In the genomic region with DNA sequence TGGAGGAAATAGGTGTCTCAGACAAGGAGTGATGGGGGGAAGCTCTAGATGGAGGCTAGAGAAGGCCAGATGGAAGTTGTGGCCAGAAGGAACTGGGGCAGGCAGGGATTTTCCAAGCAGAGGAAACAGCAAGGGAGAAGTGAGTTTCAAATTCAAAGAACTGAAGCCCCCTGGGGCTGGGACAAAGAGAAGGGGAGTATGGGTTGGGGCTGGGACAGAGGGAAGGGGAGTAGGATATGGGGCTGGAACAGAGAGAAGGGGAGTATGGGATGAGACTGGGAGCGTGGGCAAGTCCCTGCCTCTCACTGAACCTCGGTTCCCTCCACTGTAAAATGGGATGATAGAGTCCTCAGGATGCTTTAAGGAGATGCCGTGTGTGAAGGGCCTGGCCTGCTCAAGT, we compare ENCODE assay signal across 20 cellular contexts. TPM values are rescaled to one million over a fixed set of nuclear protein-coding genes. Genes with fewer than 3 reads are reported as not detected.
A peak's percentile ranks its signal among the peaks of the same experiment; 100 is the strongest.
DNase-seq lines count a peak whose midpoint lies in the region; ATAC-seq and TF ChIP-seq lines count a peak whose summit lies in the region.
"Had no signal": no experiment of that assay in that cellular context is flagged by ENCODE, and none has a peak within 500 bp of the region (broad histone marks: within the 10 kb centered on the region; RNA-seq: fewer than 3 reads in every experiment).

No MANE protein-coding gene starts in this region.

- H3K27me3 ChIP-seq in colonic mucosa, result no peaks in the 10 kb centered on the region
- H3K27me3 ChIP-seq: dorsolateral prefrontal cortex, heart left ventricle, uterus had no signal

- H3K9me3 ChIP-seq in T-helper 17 cell (ENCODE audit: control insufficient read depth, low read length, poor library complexity, severe bottlenecking), result no peaks in the 10 kb centered on the region
- no peaks in the 10 kb centered on the region for H3K9me3 ChIP-seq in colonic mucosa
- H3K9me3 ChIP-seq: heart left ventricle, prostate gland, SK-N-SH, uterus had no signal

- peaks cover 24% of the 10 kb centered on the region for H3K4me1 Mint-ChIP-seq in activated T-cell treated with anti-CD3 and anti-CD28 coated beads, Interleukin-2, amount 50 U/mL, for 4 hours (ENCODE audit: low read depth)
- peaks cover 19% of the 10 kb centered on the region for H3K4me1 Mint-ChIP-seq in T-helper 17 cell
- peaks cover 26% of the 10 kb centered on the region for H3K4me1 Mint-ChIP-seq in endothelial cell (ENCODE audit: unreplicated experiment)
- H3K4me1 Mint-ChIP-seq in osteocyte (ENCODE audit: unreplicated experiment), result peaks cover 22% of the 10 kb centered on the region

- H3K27ac Mint-ChIP-seq in T-helper 17 cell, result no peak overlapping the region
- H3K27ac Mint-ChIP-seq in endothelial cell (ENCODE audit: unreplicated experiment), result peak overlapping the region; percentile 74
- peak overlapping the region; percentile 98 for H3K27ac Mint-ChIP-seq in osteocyte (ENCODE audit: unreplicated experiment)

- H3K9me3 Mint-ChIP-seq in activated T-cell treated with anti-CD3 and anti-CD28 coated beads, Interleukin-2, amount 50 U/mL, for 4 hours, result no peaks in the 10 kb centered on the region
- no peaks in the 10 kb centered on the region for H3K9me3 Mint-ChIP-seq in endothelial cell (ENCODE audit: unreplicated experiment)
- no peaks in the 10 kb centered on the region for H3K9me3 Mint-ChIP-seq in osteocyte (ENCODE audit: unreplicated experiment)

- H3K27ac ChIP-seq in colonic mucosa, result no peak overlapping the region

- no peak overlapping the region for H3K4me3 ChIP-seq in colonic mucosa
- H3K4me3 ChIP-seq: prostate gland had no signal

- no peak for DNase-seq in activated T-cell treated with anti-CD3 and anti-CD28 coated beads, Interleukin-2, amount 50 U/mL, for 4 hours
- no peak for DNase-seq in activated T-cell treated with anti-CD3 and anti-CD28 coated beads, Interleukin-2, amount 50 U/mL, for 1 hour
- DNase-seq in T-helper 17 cell (no peak), endothelial cell (ENCODE audit: low spot score) (no peak), osteocyte (ENCODE audit: extremely low spot score, unreplicated experiment) (no peak), colonic mucosa (no peak), NCI-H2081 (lab: John Stamatoyannopoulos, UW) (no peak)
- DNase-seq: COR-L47; dorsolateral prefrontal cortex; GM23248; heart left ventricle; left cardiac atrium; NCI-H187 treated with DMSO at 0.1 percent for 48 hours; NCI-H526; SK-N-SH; stimulated activated naive CD4-positive, alpha-beta T cell; uterus had no signal

- intact Hi-C loops in colonic mucosa (cut with DNase I), result no loop called here

- peak overlapping the region; percentile 62 for H3K4me3 Mint-ChIP-seq in activated T-cell treated with anti-CD3 and anti-CD28 coated beads, Interleukin-2, amount 50 U/mL, for 4 hours
- H3K4me3 Mint-ChIP-seq in T-helper 17 cell (peak overlapping the region; percentile 65), endothelial cell (ENCODE audit: unreplicated experiment) (peak overlapping the region; percentile 81), osteocyte (ENCODE audit: unreplicated experiment) (no peak overlapping the region)

- peaks cover 8% of the 10 kb centered on the region for H3K4me1 ChIP-seq in colonic mucosa

- H3K36me3 Mint-ChIP-seq in activated T-cell treated with anti-CD3 and anti-CD28 coated beads, Interleukin-2, amount 50 U/mL, for 4 hours (ENCODE audit: insufficient read depth), result peaks cover 4% of the 10 kb centered on the region
- H3K36me3 Mint-ChIP-seq in T-helper 17 cell (ENCODE audit: low read depth) (no peaks in the 10 kb centered on the region), endothelial cell (ENCODE audit: low read depth, unreplicated experiment) (peaks cover 17% of the 10 kb centered on the region), osteocyte (ENCODE audit: unreplicated experiment) (peaks cover 5% of the 10 kb centered on the region)

- TF ChIP-seq CTCF in endothelial cell (IDR thresholded peaks at IDR 0.05; ENCODE audit: unreplicated experiment), result no peak
- TF ChIP-seq CTCF in osteocyte (IDR thresholded peaks at IDR 0.05), result no peak
- no peak for TF ChIP-seq CTCF in colonic mucosa (IDR thresholded peaks at IDR 0.05)

- H3K36me3 ChIP-seq in colonic mucosa, result no peaks in the 10 kb centered on the region
- H3K36me3 ChIP-seq: prostate gland, uterus had no signal

- H3K9ac ChIP-seq in colonic mucosa (ENCODE audit: low read depth in 2 of 2, low read length in 2 of 2), result no peak overlapping the region
- H3K9ac ChIP-seq: SK-N-SH had no signal

- no peaks in the 10 kb centered on the region for H3K27me3 Mint-ChIP-seq in activated T-cell treated with anti-CD3 and anti-CD28 coated beads, Interleukin-2, amount 50 U/mL, for 4 hours (ENCODE audit: low read depth)
- H3K27me3 Mint-ChIP-seq in T-helper 17 cell, result no peaks in the 10 kb centered on the region
- peaks cover 19% of the 10 kb centered on the region for H3K27me3 Mint-ChIP-seq in endothelial cell (ENCODE audit: unreplicated experiment)
- no peaks in the 10 kb centered on the region for H3K27me3 Mint-ChIP-seq in osteocyte (ENCODE audit: unreplicated experiment)

- ATAC-seq in activated T-cell treated with anti-CD3 and anti-CD28 coated beads, Interleukin-2, amount 50 U/mL, for 4 hours, result no peak
- no peak for ATAC-seq in T-helper 17 cell
- no peak for ATAC-seq in HG03457 (IDR thresholded peaks at IDR 0.05; ENCODE audit: unreplicated experiment)
- ATAC-seq: heart left ventricle, left cardiac atrium, Panc1 had no signal

RNA-seq across cellular contexts. Expression of a gene that starts 1.9 kb away (rescaled TPM):
- total RNA-seq in activated T-cell treated with anti-CD3 and anti-CD28 coated beads, Interleukin-2, amount 50 U/mL, for 4 hours, result 10 to 100 TPM; 68.6 to 77.9 (median 75.1) TPM
- total RNA-seq in T-helper 17 cell (10 to 100 TPM; 67.2 to 68.7 TPM), endothelial cell (ENCODE audit: unreplicated experiment) (95.5 TPM), osteocyte (62.0 and 65.8 TPM in 2 replicates), colonic mucosa (10 to 100 TPM; 58.2 to 73.6 TPM)

RNA-seq across cellular contexts. Expression of a gene that starts 19.1 kb away (rescaled TPM):
- total RNA-seq in activated T-cell treated with anti-CD3 and anti-CD28 coated beads, Interleukin-2, amount 50 U/mL, for 4 hours, result 1 to 10 TPM; 1.4 to 1.9 (median 1.4) TPM
- total RNA-seq in T-helper 17 cell, result 1 to 10 TPM; 1.3 to 1.5 TPM
- 4.6 TPM for total RNA-seq in endothelial cell (ENCODE audit: unreplicated experiment)
- 3.2 and 3.5 TPM in 2 replicates for total RNA-seq in osteocyte
- total RNA-seq in colonic mucosa, result 1 to 10 TPM; 1.7 to 6.0 TPM

RNA-seq across cellular contexts. Expression of a gene that starts 22.2 kb away (rescaled TPM):
- total RNA-seq in activated T-cell treated with anti-CD3 and anti-CD28 coated beads, Interleukin-2, amount 50 U/mL, for 4 hours, result 10 to 100 TPM; 28.8 to 37.7 (median 36.3) TPM
- total RNA-seq in T-helper 17 cell (10 to 100 TPM; 44.1 to 47.6 TPM), endothelial cell (ENCODE audit: unreplicated experiment) (66.8 TPM), osteocyte (63.0 TPM in 2 replicates), colonic mucosa (100 to 1,000 TPM; 135 to 150 TPM)

RNA-seq across cellular contexts. Expression of a gene that starts 29.8 kb away (rescaled TPM):
- total RNA-seq in activated T-cell treated with anti-CD3 and anti-CD28 coated beads, Interleukin-2, amount 50 U/mL, for 4 hours, result 100 to 1,000 TPM; 513 to 596 (median 530) TPM
- total RNA-seq in T-helper 17 cell, result 100 to 1,000 TPM; 138 to 164 TPM
- 290 TPM for total RNA-seq in endothelial cell (ENCODE audit: unreplicated experiment)
- total RNA-seq in osteocyte, result 240 and 241 TPM in 2 replicates
- total RNA-seq in colonic mucosa, result 100 to 1,000 TPM; 210 to 433 TPM

RNA-seq across cellular contexts. Expression of a gene that starts 33.5 kb away (rescaled TPM):
- total RNA-seq in activated T-cell treated with anti-CD3 and anti-CD28 coated beads, Interleukin-2, amount 50 U/mL, for 4 hours, result 100 to 1,000 TPM; 228 to 249 (median 237) TPM
- total RNA-seq in T-helper 17 cell, result 10 to 100 TPM; 75.9 to 82.7 TPM
- total RNA-seq in endothelial cell (ENCODE audit: unreplicated experiment), result 105 TPM
- total RNA-seq in osteocyte, result 77.6 and 79.6 TPM in 2 replicates
- total RNA-seq in colonic mucosa, result 100 to 1,000 TPM in 1 of 2 donors, 10 to 100 TPM in 1; 70.0 to 122 TPM
